ENCODE assay signal across 1 cellular context in the genomic region with DNA sequence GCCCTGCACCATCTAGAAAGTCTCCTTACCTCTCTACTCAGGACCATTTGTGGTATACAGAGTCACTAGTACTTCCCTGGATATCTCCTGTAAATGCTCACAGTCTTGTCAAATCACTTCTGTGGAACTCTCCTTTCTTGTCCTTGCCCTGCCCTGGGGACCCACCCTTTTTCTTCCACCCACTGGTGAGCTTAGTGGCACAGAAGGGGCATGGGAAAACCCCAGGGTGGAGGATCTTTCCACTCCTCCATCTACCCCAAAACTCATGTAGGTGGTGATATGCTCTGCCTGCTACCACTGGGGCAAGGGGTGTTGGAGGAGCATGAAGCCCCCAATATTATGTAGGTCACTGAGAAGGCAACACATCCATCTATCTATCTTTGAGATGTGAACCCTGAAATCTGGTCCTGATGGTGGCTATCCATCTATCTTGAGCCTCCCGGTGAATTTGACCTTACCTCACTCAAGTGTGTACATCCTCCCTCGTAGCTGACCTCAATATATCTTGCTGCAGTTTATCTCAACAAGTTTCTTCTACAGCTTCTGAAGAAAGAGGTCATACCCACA.
TF ChIP-seq lines count a peak whose summit lies in the region.

No MANE protein-coding gene starts in this region.

TF ChIP-seq in K562, 482 proteins besides CTCF, POLR2A, EP300 and RAD21 (continued from another document):
- TF ChIP-seq, protein P1, sequence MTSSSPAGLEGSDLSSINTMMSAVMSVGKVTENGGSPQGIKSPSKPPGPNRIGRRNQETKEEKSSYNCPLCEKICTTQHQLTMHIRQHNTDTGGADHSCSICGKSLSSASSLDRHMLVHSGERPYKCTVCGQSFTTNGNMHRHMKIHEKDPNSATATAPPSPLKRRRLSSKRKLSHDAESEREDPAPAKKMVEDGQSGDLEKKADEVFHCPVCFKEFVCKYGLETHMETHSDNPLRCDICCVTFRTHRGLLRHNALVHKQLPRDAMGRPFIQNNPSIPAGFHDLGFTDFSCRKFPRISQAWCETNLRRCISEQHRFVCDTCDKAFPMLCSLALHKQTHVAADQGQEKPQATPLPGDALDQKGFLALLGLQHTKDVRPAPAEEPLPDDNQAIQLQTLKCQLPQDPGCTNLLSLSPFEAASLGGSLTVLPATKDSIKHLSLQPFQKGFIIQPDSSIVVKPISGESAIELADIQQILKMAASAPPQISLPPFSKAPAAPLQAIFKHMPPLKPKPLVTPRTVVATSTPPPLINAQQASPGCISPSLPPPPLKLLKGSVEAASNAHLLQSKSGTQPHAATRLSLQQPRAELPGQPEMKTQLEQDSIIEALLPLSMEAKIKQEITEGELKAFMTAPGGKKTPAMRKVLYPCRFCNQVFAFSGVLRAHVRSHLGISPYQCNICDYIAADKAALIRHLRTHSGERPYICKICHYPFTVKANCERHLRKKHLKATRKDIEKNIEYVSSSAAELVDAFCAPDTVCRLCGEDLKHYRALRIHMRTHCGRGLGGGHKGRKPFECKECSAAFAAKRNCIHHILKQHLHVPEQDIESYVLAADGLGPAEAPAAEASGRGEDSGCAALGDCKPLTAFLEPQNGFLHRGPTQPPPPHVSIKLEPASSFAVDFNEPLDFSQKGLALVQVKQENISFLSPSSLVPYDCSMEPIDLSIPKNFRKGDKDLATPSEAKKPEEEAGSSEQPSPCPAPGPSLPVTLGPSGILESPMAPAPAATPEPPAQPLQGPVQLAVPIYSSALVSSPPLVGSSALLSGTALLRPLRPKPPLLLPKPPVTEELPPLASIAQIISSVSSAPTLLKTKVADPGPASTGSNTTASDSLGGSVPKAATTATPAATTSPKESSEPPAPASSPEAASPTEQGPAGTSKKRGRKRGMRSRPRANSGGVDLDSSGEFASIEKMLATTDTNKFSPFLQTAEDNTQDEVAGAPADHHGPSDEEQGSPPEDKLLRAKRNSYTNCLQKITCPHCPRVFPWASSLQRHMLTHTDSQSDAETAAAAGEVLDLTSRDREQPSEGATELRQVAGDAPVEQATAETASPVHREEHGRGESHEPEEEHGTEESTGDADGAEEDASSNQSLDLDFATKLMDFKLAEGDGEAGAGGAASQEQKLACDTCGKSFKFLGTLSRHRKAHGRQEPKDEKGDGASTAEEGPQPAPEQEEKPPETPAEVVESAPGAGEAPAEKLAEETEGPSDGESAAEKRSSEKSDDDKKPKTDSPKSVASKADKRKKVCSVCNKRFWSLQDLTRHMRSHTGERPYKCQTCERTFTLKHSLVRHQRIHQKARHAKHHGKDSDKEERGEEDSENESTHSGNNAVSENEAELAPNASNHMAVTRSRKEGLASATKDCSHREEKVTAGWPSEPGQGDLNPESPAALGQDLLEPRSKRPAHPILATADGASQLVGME (CRISPR knock-in tag; IDR thresholded peaks at IDR 0.05): peak; percentile 90
